Comparison of ENCODE assay signal across 23 cellular contexts in genomic region chr4:123823244-123823643, GRCh38.
"Had no signal": no experiment of that assay in that cellular context is flagged by ENCODE, and none has a peak within 500 bp of the region (broad histone marks: within the 10 kb centered on the region; RNA-seq: fewer than 3 reads in every experiment).

No MANE protein-coding gene starts in this region.

- H3K4me3 ChIP-seq: coronary artery, esophagus muscularis mucosa, hepatocyte, left lung, lower lobe of right lung, ovary, sigmoid colon, skin epidermis, spleen, testis, tibial artery had no signal

- H3K27me3 ChIP-seq: esophagus muscularis mucosa, hepatocyte, left lung, ovary, sigmoid colon, spleen, testis, tibial artery had no signal

- ATAC-seq: left lung; lower lobe of right lung; naive thymus-derived CD8-positive, alpha-beta T cell; stimulated activated memory B cell treated with anti-CD40 and anti-IgM and Interleukin-4, amounts not matched to agents 10 μg/mL and 1 μg/mL and 100 μg/mL, for 72 hours; stimulated activated naive CD8-positive, alpha-beta T cell treated with anti-CD3 and anti-CD28 coated beads, Interleukin-15, Interleukin-2, amounts not matched to agents 100 U/mL and 50 U/mL, for 24 hours had no signal

- H2AFZ ChIP-seq: hepatocyte had no signal

- H3K9me3 ChIP-seq: esophagus muscularis mucosa, left lung, lower lobe of right lung, ovary, sigmoid colon, spleen, testis, tibial artery had no signal

- H3K4me2 ChIP-seq: hepatocyte had no signal

- H3K27ac ChIP-seq: esophagus muscularis mucosa, left lung, lower lobe of right lung, ovary, spleen, testis had no signal

- H3K36me3 ChIP-seq: esophagus muscularis mucosa, left lung, lower lobe of right lung, ovary, sigmoid colon, spleen, tibial artery had no signal

- H3K4me1 ChIP-seq: lower lobe of right lung, spleen, testis had no signal

- DNase-seq: dermis blood vessel endothelial cell; effector memory CD4-positive, alpha-beta T cell; foreskin melanocyte; head of caudate nucleus; kidney; left lung; lower lobe of right lung; naive thymus-derived CD8-positive, alpha-beta T cell; occipital lobe; ovary; retina; sigmoid colon; spleen; stimulated activated CD4-positive, alpha-beta T cell treated with anti-CD3 and anti-CD28 coated beads, Interleukin-4, amount 100 ng/mL, for 4 hours; stimulated activated naive CD8-positive, alpha-beta T cell treated with anti-CD3 and anti-CD28 coated beads, Interleukin-15, Interleukin-2, amounts not matched to agents 100 U/mL and 50 U/mL, for 24 hours; substantia nigra; testis; tibial artery had no signal
